In the genomic region with DNA sequence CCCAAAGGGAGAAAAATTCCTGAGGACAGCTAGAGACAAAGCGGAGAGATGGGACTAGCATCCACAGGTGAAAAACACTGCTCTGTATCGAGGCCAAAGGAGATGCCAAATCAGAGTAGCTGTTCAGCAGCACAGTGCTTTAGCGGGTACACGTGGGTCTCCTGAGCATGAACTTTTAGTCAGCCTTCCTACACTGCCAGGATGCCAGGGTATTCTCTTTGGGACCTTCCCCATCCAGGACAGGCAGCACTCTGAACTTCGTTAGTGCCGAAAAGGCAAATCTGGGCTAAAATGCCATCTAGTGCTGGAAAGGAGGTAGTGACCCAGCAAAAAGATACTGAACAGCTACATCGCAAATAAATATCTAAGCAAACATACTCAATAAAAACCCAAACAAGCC, we compare ENCODE assay signal across 8 cellular contexts.
DNase-seq lines count a peak whose midpoint lies in the region; ATAC-seq and TF ChIP-seq lines count a peak whose summit lies in the region.

No MANE protein-coding gene starts in this region.

- peak overlapping the region; percentile 29 for H3K4me3 ChIP-seq in fibroblast of the aortic adventitia (ENCODE audit: low read depth, low read length)

- in situ Hi-C loops in SK-MEL-5 (cut with HindIII; ENCODE audit: low pct_unique_long_range_greater_than_20kb, low sequenced_read_pairs): no loop called here

- TF ChIP-seq CTCF in fibroblast of the aortic adventitia (IDR thresholded peaks at IDR 0.05; ENCODE audit: insufficient read depth, low read length): peak; percentile 81

- peak; percentile 81 for ATAC-seq in GM21447 (IDR thresholded peaks at IDR 0.05; ENCODE audit: unreplicated experiment)

- TF ChIP-seq EP300 in Ishikawa (IDR thresholded peaks at IDR 0.05; ENCODE audit: borderline replicate concordance): no peak

- peak; percentile 63 for TF ChIP-seq RAD21 in Ishikawa (IDR thresholded peaks at IDR 0.05; ENCODE audit: low read depth)

- DNase-seq in NCI-H2227 (lab: John Stamatoyannopoulos, UW; ENCODE audit: unreplicated experiment): peak; percentile 7
- no peak for DNase-seq in NCI-H2227 treated with DMSO at 0.1 percent for 48 hours (lab: John Stamatoyannopoulos, UW)
- DNase-seq in SK-MEL-5 (ENCODE audit: low read depth, low spot score): peak; percentile 60
- peak; percentile 58 for DNase-seq in fibroblast of the aortic adventitia (ENCODE audit: low read depth)
- DNase-seq in retina: peak; percentile 15
- no peak for DNase-seq in activated naive CD4-positive, alpha-beta T cell treated with Interleukin-2 at 50 U/mL for 16 hours

TF ChIP-seq in Ishikawa, 13 proteins besides CTCF, POLR2A, EP300 and RAD21:
- TF ChIP-seq, protein P1, sequence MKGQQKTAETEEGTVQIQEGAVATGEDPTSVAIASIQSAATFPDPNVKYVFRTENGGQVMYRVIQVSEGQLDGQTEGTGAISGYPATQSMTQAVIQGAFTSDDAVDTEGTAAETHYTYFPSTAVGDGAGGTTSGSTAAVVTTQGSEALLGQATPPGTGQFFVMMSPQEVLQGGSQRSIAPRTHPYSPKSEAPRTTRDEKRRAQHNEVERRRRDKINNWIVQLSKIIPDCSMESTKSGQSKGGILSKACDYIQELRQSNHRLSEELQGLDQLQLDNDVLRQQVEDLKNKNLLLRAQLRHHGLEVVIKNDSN (IDR thresholded peaks at IDR 0.05): no peak
- no peak for TF ChIP-seq FOXM1 (IDR thresholded peaks at IDR 0.05; ENCODE audit: borderline replicate concordance, low read depth)
- TF ChIP-seq CREB1 (IDR thresholded peaks at IDR 0.05; ENCODE audit: low read depth): no peak
- no peak for TF ChIP-seq TCF12 (IDR thresholded peaks at IDR 0.05; ENCODE audit: low read depth)
- no peak for TF ChIP-seq NFIC (IDR thresholded peaks at IDR 0.05)
- TF ChIP-seq, protein P2, sequence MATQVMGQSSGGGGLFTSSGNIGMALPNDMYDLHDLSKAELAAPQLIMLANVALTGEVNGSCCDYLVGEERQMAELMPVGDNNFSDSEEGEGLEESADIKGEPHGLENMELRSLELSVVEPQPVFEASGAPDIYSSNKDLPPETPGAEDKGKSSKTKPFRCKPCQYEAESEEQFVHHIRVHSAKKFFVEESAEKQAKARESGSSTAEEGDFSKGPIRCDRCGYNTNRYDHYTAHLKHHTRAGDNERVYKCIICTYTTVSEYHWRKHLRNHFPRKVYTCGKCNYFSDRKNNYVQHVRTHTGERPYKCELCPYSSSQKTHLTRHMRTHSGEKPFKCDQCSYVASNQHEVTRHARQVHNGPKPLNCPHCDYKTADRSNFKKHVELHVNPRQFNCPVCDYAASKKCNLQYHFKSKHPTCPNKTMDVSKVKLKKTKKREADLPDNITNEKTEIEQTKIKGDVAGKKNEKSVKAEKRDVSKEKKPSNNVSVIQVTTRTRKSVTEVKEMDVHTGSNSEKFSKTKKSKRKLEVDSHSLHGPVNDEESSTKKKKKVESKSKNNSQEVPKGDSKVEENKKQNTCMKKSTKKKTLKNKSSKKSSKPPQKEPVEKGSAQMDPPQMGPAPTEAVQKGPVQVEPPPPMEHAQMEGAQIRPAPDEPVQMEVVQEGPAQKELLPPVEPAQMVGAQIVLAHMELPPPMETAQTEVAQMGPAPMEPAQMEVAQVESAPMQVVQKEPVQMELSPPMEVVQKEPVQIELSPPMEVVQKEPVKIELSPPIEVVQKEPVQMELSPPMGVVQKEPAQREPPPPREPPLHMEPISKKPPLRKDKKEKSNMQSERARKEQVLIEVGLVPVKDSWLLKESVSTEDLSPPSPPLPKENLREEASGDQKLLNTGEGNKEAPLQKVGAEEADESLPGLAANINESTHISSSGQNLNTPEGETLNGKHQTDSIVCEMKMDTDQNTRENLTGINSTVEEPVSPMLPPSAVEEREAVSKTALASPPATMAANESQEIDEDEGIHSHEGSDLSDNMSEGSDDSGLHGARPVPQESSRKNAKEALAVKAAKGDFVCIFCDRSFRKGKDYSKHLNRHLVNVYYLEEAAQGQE (IDR thresholded peaks at IDR 0.05; ENCODE audit: low read depth): no peak
- no peak for TF ChIP-seq YY1 (IDR thresholded peaks at IDR 0.05; ENCODE audit: low read depth)
- TF ChIP-seq EGR1 (IDR thresholded peaks at IDR 0.05): no peak
- no peak for TF ChIP-seq TAF1 (IDR thresholded peaks at IDR 0.05; ENCODE audit: low read depth)
- TF ChIP-seq, protein P3, sequence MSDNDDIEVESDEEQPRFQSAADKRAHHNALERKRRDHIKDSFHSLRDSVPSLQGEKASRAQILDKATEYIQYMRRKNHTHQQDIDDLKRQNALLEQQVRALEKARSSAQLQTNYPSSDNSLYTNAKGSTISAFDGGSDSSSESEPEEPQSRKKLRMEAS (IDR thresholded peaks at IDR 0.05): no peak
- TF ChIP-seq CEBPB (IDR thresholded peaks at IDR 0.05): no peak
- TF ChIP-seq ZBTB7A (IDR thresholded peaks at IDR 0.05; ENCODE audit: low read depth): no peak
- TF ChIP-seq TEAD4 (IDR thresholded peaks at IDR 0.05): no peak

Comparison
In these comparisons a context has a peak if more than half of its experiments do, and no peak if none do; other contexts are left out.
1. DNase-seq: peak in NCI-H2227 (single experiment), SK-MEL-5 (single experiment), fibroblast of the aortic adventitia (single experiment) and retina (single experiment); none in NCI-H2227 treated with DMSO at 0.1 percent for 48 hours (single experiment) and activated naive CD4-positive, alpha-beta T cell treated with Interleukin-2 at 50 U/mL for 16 hours (single experiment).